ENCODE assay signal across 9 cellular contexts in genomic region chr4:112119358-112119783, GRCh38. TPM values are rescaled to one million over a fixed set of nuclear protein-coding genes. Genes with fewer than 3 reads are reported as not detected.
A peak's percentile ranks its signal among the peaks of the same experiment; 100 is the strongest.
DNase-seq lines count a peak whose midpoint lies in the region; ATAC-seq lines count a peak whose summit lies in the region.
"Had no signal": no experiment of that assay in that cellular context is flagged by ENCODE, and none has a peak within 500 bp of the region (broad histone marks: within the 10 kb centered on the region; RNA-seq: fewer than 3 reads in every experiment).

No MANE protein-coding gene starts in this region.

- no peak overlapping the region for H3K4me3 ChIP-seq in mesenchymal stem cell (ENCODE audit: insufficient read depth in 1 of 2, low read depth in 1 of 2, low read length in 2 of 2)

- peak overlapping the region; percentile 34 for H2BK120ac ChIP-seq in mesenchymal stem cell (ENCODE audit: low read depth, low read length)

- H3K23ac ChIP-seq in mesenchymal stem cell (ENCODE audit: low read length in 2 of 2) = no peak overlapping the region

- peak overlapping the region in 1 of 2 experiments; percentile 28 for H3K14ac ChIP-seq in mesenchymal stem cell (ENCODE audit: low read length in 2 of 2)

- peak; percentile 79 for ATAC-seq in GM19023 (IDR thresholded peaks at IDR 0.05; ENCODE audit: unreplicated experiment)
- ATAC-seq in GM21737 (IDR thresholded peaks at IDR 0.05; ENCODE audit: unreplicated experiment) = peak; percentile 82
- peak; percentile 71 for ATAC-seq in HG03521 (IDR thresholded peaks at IDR 0.05; ENCODE audit: unreplicated experiment)

- no peaks in the 10 kb centered on the region for H3K79me1 ChIP-seq in mesenchymal stem cell (replicated peaks; ENCODE audit: low read length, poor library complexity, severe bottlenecking)

- H2AFZ ChIP-seq in mesenchymal stem cell (ENCODE audit: low read depth, low read length) = no peak overlapping the region

- no peaks in the 10 kb centered on the region for H3K27me3 ChIP-seq in mesenchymal stem cell (ENCODE audit: control insufficient read depth in 1 of 2, insufficient read depth in 1 of 2, low read length in 2 of 2)

- no peak overlapping the region for H2AK5ac ChIP-seq in mesenchymal stem cell (ENCODE audit: low read length, severe bottlenecking)

- no peaks in the 10 kb centered on the region for H3K9me3 ChIP-seq in mesenchymal stem cell (ENCODE audit: control insufficient read depth, low read length)

- DNase-seq in mesenchymal stem cell = no peak
- no peak for DNase-seq in NCI-H2196 (lab: John Stamatoyannopoulos, UW; ENCODE audit: unreplicated experiment)
- DNase-seq in SW480 (ENCODE audit: low spot score) = no peak
- DNase-seq in mucosa of gallbladder (ENCODE audit: low spot score) = no peak
- DNase-seq: naive B cell, SHP77 had no signal

- no peak overlapping the region for H2BK5ac ChIP-seq in mesenchymal stem cell (ENCODE audit: low read depth, low read length, poor library complexity, severe bottlenecking)

- H3K4me2 ChIP-seq in mesenchymal stem cell (ENCODE audit: low read length, poor library complexity, severe bottlenecking) = no peak overlapping the region

- H2BK12ac ChIP-seq in mesenchymal stem cell (ENCODE audit: low read length in 2 of 2) = peak overlapping the region in 1 of 2 experiments; percentile 29

- H3K4ac ChIP-seq in mesenchymal stem cell (ENCODE audit: low read depth in 1 of 2, low read length in 2 of 2) = peak overlapping the region in 1 of 2 experiments; percentile 32

- H4K91ac ChIP-seq in mesenchymal stem cell (ENCODE audit: low read length) = no peak overlapping the region

- H3K18ac ChIP-seq in mesenchymal stem cell (ENCODE audit: low read depth in 1 of 2, low read length in 2 of 2) = peak overlapping the region; percentile 18 to 37

- no peak overlapping the region for H3K9ac ChIP-seq in mesenchymal stem cell (ENCODE audit: low read length)

- H4K8ac ChIP-seq in mesenchymal stem cell (ENCODE audit: low read length) = peak overlapping the region; percentile 23

- H3K4me1 ChIP-seq in mesenchymal stem cell (ENCODE audit: control insufficient read depth, insufficient read depth, low read depth, low read length) = no peaks in the 10 kb centered on the region

- H2BK15ac ChIP-seq in mesenchymal stem cell (ENCODE audit: low read depth, poor library complexity, severe bottlenecking) = no peak overlapping the region

- WGBS in mesenchymal stem cell = 100% methylated on average over 3 of the region's 3 CpGs

- H3K27ac ChIP-seq in mesenchymal stem cell (ENCODE audit: low read length, poor library complexity, severe bottlenecking) = no peak overlapping the region

- H3K36me3 ChIP-seq in mesenchymal stem cell (ENCODE audit: control insufficient read depth in 1 of 2, insufficient read depth in 2 of 2, low read depth in 1 of 2, low read length in 2 of 2) = no peaks in the 10 kb centered on the region

RNA-seq across cellular contexts. Expression of gene FAM241A, which starts 25.9 kb away (rescaled TPM):
- polyA plus RNA-seq in mesenchymal stem cell (2013, experiment 1 of 2) = 2.3 TPM
- 2.5 TPM for polyA plus RNA-seq in mesenchymal stem cell (2013, experiment 2 of 2)
- total RNA-seq in mucosa of gallbladder = 2.6 TPM
